2 cellular contexts compared by ENCODE assay signal in genomic region chr13:97238883-97239282, GRCh38.
TF ChIP-seq lines count a peak whose summit lies in the region.

No MANE protein-coding gene starts in this region.

TF ChIP-seq in HepG2, 621 proteins besides CTCF, POLR2A, EP300 and RAD21:
- TF ChIP-seq ZNF639 (CRISPR knock-in tag; conservative IDR thresholded peaks at IDR 0.05) (no peak), BCL3 (CRISPR knock-in tag; IDR thresholded peaks at IDR 0.05) (no peak), ZNF501 (CRISPR knock-in tag; IDR thresholded peaks at IDR 0.05) (no peak), ZNF484 (CRISPR knock-in tag; IDR thresholded peaks at IDR 0.05; ENCODE audit: borderline replicate concordance, low read depth) (no peak), ATF3 (CRISPR knock-in tag; IDR thresholded peaks at IDR 0.05) (no peak), ZNF382 (CRISPR knock-in tag; IDR thresholded peaks at IDR 0.05; ENCODE audit: borderline replicate concordance) (no peak), ZNF383 (CRISPR knock-in tag; IDR thresholded peaks at IDR 0.05; ENCODE audit: borderline replicate concordance) (no peak), ZNF768 (CRISPR knock-in tag; IDR thresholded peaks at IDR 0.05) (no peak), ZNF503 (CRISPR knock-in tag; IDR thresholded peaks at IDR 0.05) (no peak), ZNF441 (CRISPR knock-in tag; IDR thresholded peaks at IDR 0.05; ENCODE audit: borderline replicate concordance) (no peak), ZHX2 (IDR thresholded peaks at IDR 0.05; ENCODE audit: low read depth) (no peak), ZHX2 (CRISPR knock-in tag; IDR thresholded peaks at IDR 0.05; ENCODE audit: borderline replicate concordance) (no peak)
TF ChIP-seq in HepG2: peak in this region for 0.

TF ChIP-seq in SK-N-SH treated with all-trans-retinoic acid at 6 μM for 48 hours, 23 proteins besides CTCF, POLR2A, EP300 and RAD21 (continued from another document):
- TF ChIP-seq CSRNP3 (CRISPR knock-in tag; IDR thresholded peaks at IDR 0.05) (no peak), PATZ1 (CRISPR knock-in tag; IDR thresholded peaks at IDR 0.05; ENCODE audit: borderline replicate concordance) (no peak)
TF ChIP-seq in SK-N-SH treated with all-trans-retinoic acid at 6 μM for 48 hours: peak in this region for 0.
